Comparison of ENCODE assay signal across 21 cellular contexts in the genomic region with DNA sequence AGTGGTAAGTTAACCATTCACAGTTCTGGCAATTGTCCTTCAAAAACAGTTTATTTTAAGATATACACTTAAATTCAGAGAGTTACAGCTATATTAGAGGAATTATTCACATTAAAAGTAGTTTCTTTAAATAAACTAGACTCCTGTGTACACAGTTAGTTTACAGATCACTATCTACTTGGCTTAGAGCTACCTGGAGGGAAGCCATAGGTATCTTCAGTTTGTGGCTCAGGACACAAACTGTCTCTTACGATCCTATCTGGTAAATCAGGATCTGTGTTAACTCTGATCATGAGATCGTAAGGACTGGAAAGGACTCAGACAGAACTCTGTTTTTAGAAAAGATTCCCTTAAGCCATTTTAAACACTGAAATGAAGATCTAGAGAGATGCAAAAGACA.
"Had no signal": no experiment of that assay in that cellular context is flagged by ENCODE, and none has a peak within 500 bp of the region (broad histone marks: within the 10 kb centered on the region; RNA-seq: fewer than 3 reads in every experiment).

No MANE protein-coding gene starts in this region.

- H3K9me3 ChIP-seq: MG63 had no signal

- ATAC-seq: Panc1, SK-N-SH treated with all-trans-retinoic acid at 6 μM for 48 hours had no signal

- H3K4me3 ChIP-seq: MG63 had no signal

- H3K27me3 ChIP-seq: MG63 had no signal

- DNase-seq: KBM-7, MG63, NCI-H1092, NCI-H1105 treated with DMSO at 0.1 percent for 48 hours, NCI-H1417 treated with DMSO at 0.1 percent for 48 hours, NCI-H146, NCI-H1694 treated with DMSO at 0.1 percent for 48 hours, NCI-H1930, NCI-H2081, NCI-H2107, NCI-H226, NCI-H446, NCI-H510A, NCI-H524 treated with DMSO at 0.1 percent for 48 hours, NCI-H69, NCI-H774, SHP77 had no signal

- H3K27ac ChIP-seq: HL-60, RWPE1 had no signal
